Comparison of ENCODE assay signal across 19 cellular contexts in the genomic region with DNA sequence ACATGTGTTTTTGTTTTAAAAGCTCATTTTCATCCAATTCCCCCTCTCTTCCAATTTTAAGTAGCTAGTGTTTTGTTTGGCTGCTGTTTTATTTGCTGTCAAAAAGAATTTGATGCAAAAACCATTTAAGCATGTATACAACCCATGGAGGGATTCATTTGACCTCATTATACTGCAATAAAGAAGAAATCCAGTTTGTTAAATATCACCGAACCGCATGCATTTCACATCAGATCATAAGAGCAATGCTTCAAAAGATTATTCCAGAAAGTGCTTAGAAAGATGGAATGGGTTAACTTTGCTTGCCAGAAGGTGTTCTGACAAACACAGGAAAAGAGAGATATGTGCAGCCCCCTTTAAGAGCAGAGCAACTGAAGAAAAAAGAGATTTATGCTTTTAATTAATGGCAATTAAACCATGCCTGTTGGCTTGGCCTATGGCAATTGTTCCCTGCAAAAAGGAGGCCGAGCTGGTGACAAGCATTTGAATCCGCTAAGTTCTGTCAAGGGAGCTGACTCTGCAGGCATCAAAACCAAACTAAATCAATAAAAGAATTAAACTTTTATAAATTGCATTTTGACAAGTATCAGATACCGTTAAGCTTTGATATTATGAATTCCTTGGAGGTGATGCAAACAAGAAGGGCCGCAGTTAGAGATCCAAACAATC. TPM values are rescaled to one million over a fixed set of nuclear protein-coding genes. Genes with fewer than 3 reads are reported as not detected.
A peak's percentile ranks its signal among the peaks of the same experiment; 100 is the strongest.
DNase-seq lines count a peak whose midpoint lies in the region; ATAC-seq and TF ChIP-seq lines count a peak whose summit lies in the region.
"Had no signal": no experiment of that assay in that cellular context is flagged by ENCODE, and none has a peak within 500 bp of the region (broad histone marks: within the 10 kb centered on the region; RNA-seq: fewer than 3 reads in every experiment).

No MANE protein-coding gene starts in this region.

- intact Hi-C loops in activated CD4-positive, alpha-beta T cell treated with anti-CD3 and anti-CD28 coated beads, Interleukin-2, amount 10 ng/mL, durations not matched to agents 24 days and 14 days (cut with micrococcal nuclease): loop anchor here (2.0 kb wide), 1 partner anchor 15 kb away; the partner anchor contains the start of gene BARHL2
- intact Hi-C loops in activated CD4-positive, alpha-beta T cell treated with anti-CD3 and anti-CD28 coated beads for 36 hours (cut with DNase I, micrococcal nuclease): loop anchor here in 1 of 2 experiments (2.0 kb wide), 1 partner anchor 103 kb away; no protein-coding TSS in a partner anchor

- no peak overlapping the region for H3K4me3 Mint-ChIP-seq in activated CD4-positive, alpha-beta T cell treated with anti-CD3 and anti-CD28 coated beads, Interleukin-2, amount 10 ng/mL, durations not matched to agents 24 days and 14 days
- H3K4me3 Mint-ChIP-seq in activated CD4-positive, alpha-beta T cell treated with anti-CD3 and anti-CD28 coated beads for 36 hours: no peak overlapping the region
- H3K4me3 Mint-ChIP-seq in glutamatergic neuron (ENCODE audit: unreplicated experiment) (peak overlapping the region; percentile 85), type B pancreatic cell (peak overlapping the region; percentile 23)

- CTCF ChIA-PET in activated CD4-positive, alpha-beta T cell treated with anti-CD3 and anti-CD28 coated beads for 36 hours (lab: Charles Lee): interaction anchor here (1.3 to 2.5 kb wide), 2 partner anchors 10 to 13 kb away, joined by 3 to 26 read pairs; no protein-coding TSS in a partner anchor

- H3K27ac ChIP-seq in VCaP: peak overlapping the region; percentile 84

- H3K27ac Mint-ChIP-seq in activated CD4-positive, alpha-beta T cell treated with anti-CD3 and anti-CD28 coated beads, Interleukin-2, amount 10 ng/mL, durations not matched to agents 24 days and 14 days: peak overlapping the region; percentile 1
- no peak overlapping the region for H3K27ac Mint-ChIP-seq in activated CD4-positive, alpha-beta T cell treated with anti-CD3 and anti-CD28 coated beads for 36 hours
- H3K27ac Mint-ChIP-seq in glutamatergic neuron (ENCODE audit: unreplicated experiment) (no peak overlapping the region), type B pancreatic cell (no peak overlapping the region)

- no peak for ATAC-seq in activated CD4-positive, alpha-beta T cell treated with anti-CD3 and anti-CD28 coated beads for 36 hours
- ATAC-seq: Right ventricle myocardium inferior had no signal

- peaks cover 14% of the 10 kb centered on the region for H3K9me3 Mint-ChIP-seq in activated CD4-positive, alpha-beta T cell treated with anti-CD3 and anti-CD28 coated beads, Interleukin-2, amount 10 ng/mL, durations not matched to agents 24 days and 14 days
- H3K9me3 Mint-ChIP-seq in activated CD4-positive, alpha-beta T cell treated with anti-CD3 and anti-CD28 coated beads for 36 hours (ENCODE audit: low read depth): no peaks in the 10 kb centered on the region
- H3K9me3 Mint-ChIP-seq in glutamatergic neuron (ENCODE audit: unreplicated experiment): peaks cover 14% of the 10 kb centered on the region
- no peaks in the 10 kb centered on the region for H3K9me3 Mint-ChIP-seq in type B pancreatic cell

- peaks cover 6% of the 10 kb centered on the region for H3K36me3 Mint-ChIP-seq in activated CD4-positive, alpha-beta T cell treated with anti-CD3 and anti-CD28 coated beads, Interleukin-2, amount 10 ng/mL, durations not matched to agents 24 days and 14 days (ENCODE audit: low read depth)
- no peaks in the 10 kb centered on the region for H3K36me3 Mint-ChIP-seq in activated CD4-positive, alpha-beta T cell treated with anti-CD3 and anti-CD28 coated beads for 36 hours (ENCODE audit: low read depth)
- H3K36me3 Mint-ChIP-seq in glutamatergic neuron (ENCODE audit: unreplicated experiment): no peaks in the 10 kb centered on the region
- H3K36me3 Mint-ChIP-seq in type B pancreatic cell: no peaks in the 10 kb centered on the region

- no peak for DNase-seq in activated CD4-positive, alpha-beta T cell treated with anti-CD3 and anti-CD28 coated beads, Interleukin-2, amount 10 ng/mL, durations not matched to agents 24 days and 14 days
- no peak for DNase-seq in activated CD4-positive, alpha-beta T cell treated with anti-CD3 and anti-CD28 coated beads for 36 hours
- DNase-seq in glutamatergic neuron: no peak
- no peak for DNase-seq in type B pancreatic cell (ENCODE audit: extremely low spot score, unreplicated experiment)
- DNase-seq in NCI-H146 (lab: John Stamatoyannopoulos, UW): no peak
- DNase-seq in stimulated activated CD4-positive, alpha-beta T cell treated with anti-CD3 and anti-CD28 coated beads, Interleukin-2, amount 100 ng/mL, for 24 hours: no peak
- no peak for DNase-seq in NK-92 treated with Interleukin-12 subunit alpha and Interleukin-12 subunit beta, amount 100 ng/mL, for 24 hours (lab: John Stamatoyannopoulos, UW)
- DNase-seq: 8988T, GDM1, MG63, NCI-H1048, NCI-H1436 treated with DMSO at 0.1 percent for 48 hours, NCI-H2081 treated with DMSO at 0.1 percent for 48 hours, NCI-H748 treated with DMSO at 0.1 percent for 48 hours had no signal

- TF ChIP-seq CTCF in VCaP (conservative IDR thresholded peaks at IDR 0.05) (no peak), glutamatergic neuron (IDR thresholded peaks at IDR 0.05; ENCODE audit: partially characterized antibody, unreplicated experiment) (no peak), type B pancreatic cell (conservative IDR thresholded peaks at IDR 0.05) (no peak)

- H3K4me1 Mint-ChIP-seq in activated CD4-positive, alpha-beta T cell treated with anti-CD3 and anti-CD28 coated beads, Interleukin-2, amount 10 ng/mL, durations not matched to agents 24 days and 14 days: peaks cover 11% of the 10 kb centered on the region
- H3K4me1 Mint-ChIP-seq in activated CD4-positive, alpha-beta T cell treated with anti-CD3 and anti-CD28 coated beads for 36 hours: peaks cover 30% of the 10 kb centered on the region
- H3K4me1 Mint-ChIP-seq in glutamatergic neuron (ENCODE audit: low read depth, unreplicated experiment): peaks cover 7% of the 10 kb centered on the region
- peaks cover 11% of the 10 kb centered on the region for H3K4me1 Mint-ChIP-seq in type B pancreatic cell (ENCODE audit: unreplicated experiment)

- POLR2A ChIA-PET in activated CD4-positive, alpha-beta T cell treated with anti-CD3 and anti-CD28 coated beads for 36 hours (lab: Charles Lee): interaction anchor here (0.7 kb wide), 1 partner anchor 1241 kb away, joined by 3 read pairs; no protein-coding TSS in a partner anchor

- H3K27me3 Mint-ChIP-seq in activated CD4-positive, alpha-beta T cell treated with anti-CD3 and anti-CD28 coated beads, Interleukin-2, amount 10 ng/mL, durations not matched to agents 24 days and 14 days: peaks cover 77% of the 10 kb centered on the region
- peaks cover 70% of the 10 kb centered on the region for H3K27me3 Mint-ChIP-seq in activated CD4-positive, alpha-beta T cell treated with anti-CD3 and anti-CD28 coated beads for 36 hours
- H3K27me3 Mint-ChIP-seq in glutamatergic neuron (ENCODE audit: unreplicated experiment): peaks cover 19% of the 10 kb centered on the region
- H3K27me3 Mint-ChIP-seq in type B pancreatic cell: peaks cover 96% of the 10 kb centered on the region

RNA-seq across cellular contexts. Expression of gene BARHL2, which starts 14.4 kb away (rescaled TPM):
- total RNA-seq in activated CD4-positive, alpha-beta T cell treated with anti-CD3 and anti-CD28 coated beads, Interleukin-2, amount 10 ng/mL, durations not matched to agents 24 days and 14 days: not detected in 2 replicates
- not detected for total RNA-seq in activated CD4-positive, alpha-beta T cell treated with anti-CD3 and anti-CD28 coated beads for 36 hours
- total RNA-seq in glutamatergic neuron (ENCODE audit: unreplicated experiment) (0.27 TPM), type B pancreatic cell (ENCODE audit: low replicate concordance) (14.8 TPM in 1 of 2 replicates, not detected in the other)
- total RNA-seq: IMR-90, NCI-H460, OCI-LY7, Right ventricle myocardium inferior had no signal

Comparison
In these comparisons a context has a peak if more than half of its experiments do, and no peak if none do; other contexts are left out.
1. H3K4me3 Mint-ChIP-seq: peak in glutamatergic neuron (single experiment) and type B pancreatic cell (single experiment); none in activated CD4-positive, alpha-beta T cell treated with anti-CD3 and anti-CD28 coated beads, Interleukin-2, amount 10 ng/mL, durations not matched to agents 24 days and 14 days (single experiment) and activated CD4-positive, alpha-beta T cell treated with anti-CD3 and anti-CD28 coated beads for 36 hours (single experiment).